Comparison of ENCODE assay signal across 1 cellular context in the genomic region with DNA sequence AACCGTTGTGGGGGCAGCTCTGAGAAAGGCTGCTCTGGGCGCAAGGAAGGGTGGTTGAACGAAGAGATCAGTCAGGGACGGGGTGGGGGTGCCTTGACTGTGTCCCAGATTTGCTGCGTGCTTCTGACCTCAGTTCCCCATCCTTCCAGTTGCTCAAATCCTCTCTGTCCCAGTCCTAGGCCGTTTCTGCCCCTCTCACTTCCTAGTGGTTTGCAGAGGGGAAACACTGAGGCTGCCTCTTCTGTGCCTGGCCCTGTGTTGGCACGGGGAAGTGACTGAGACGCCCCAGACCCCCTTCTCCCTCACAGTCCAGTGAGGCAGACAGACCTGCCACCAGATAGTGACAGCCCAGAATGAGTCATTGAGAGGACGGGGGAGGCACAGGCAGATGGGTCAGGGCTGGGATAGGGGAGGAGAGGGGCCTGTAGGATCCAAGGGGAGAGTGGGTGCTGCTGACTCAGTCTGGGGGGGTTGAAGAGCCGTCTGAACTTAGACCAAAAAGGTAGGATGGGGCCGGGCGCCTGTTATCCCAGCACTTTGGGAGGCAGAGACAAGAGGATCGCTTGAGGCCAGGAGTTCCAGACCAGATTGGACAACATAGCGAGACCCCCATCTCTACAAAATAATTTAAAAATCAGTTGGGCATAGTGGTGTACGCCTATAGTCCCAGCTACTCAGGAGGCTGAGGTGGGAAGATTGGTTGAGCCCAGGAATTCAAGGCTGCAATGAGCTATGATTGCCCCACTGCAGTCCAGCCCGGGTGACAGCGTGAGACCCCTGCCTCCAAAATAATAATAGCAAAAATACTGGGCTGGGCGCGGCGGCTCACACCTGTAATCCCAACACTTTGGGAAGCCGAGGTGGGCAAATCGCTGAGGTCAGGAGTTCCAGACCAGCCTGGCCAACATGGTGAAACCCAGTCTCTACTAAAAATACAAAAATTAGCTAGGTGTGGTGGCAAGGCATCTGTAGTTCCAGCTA.
A peak's percentile ranks its signal among the peaks of the same experiment; 100 is the strongest.
TF ChIP-seq lines count a peak whose summit lies in the region.

No MANE protein-coding gene starts in this region.

TF ChIP-seq in GM12878, 131 proteins besides CTCF, POLR2A, EP300 and RAD21:
- TF ChIP-seq NKRF (conservative IDR thresholded peaks at IDR 0.05) (no peak), LARP7 (IDR thresholded peaks at IDR 0.05) (0 out of 2 replicates have a peak, but pooled peaks have one; percentile 29), BHLHE40 (IDR thresholded peaks at IDR 0.05; ENCODE audit: borderline replicate concordance in 1 of 2, low read depth in 2 of 2, low read length in 1 of 2) (no peak), SIN3A (IDR thresholded peaks at IDR 0.05; ENCODE audit: low read depth, low read length) (no peak)
